Comparison of ENCODE assay signal across 23 cellular contexts in the genomic region with DNA sequence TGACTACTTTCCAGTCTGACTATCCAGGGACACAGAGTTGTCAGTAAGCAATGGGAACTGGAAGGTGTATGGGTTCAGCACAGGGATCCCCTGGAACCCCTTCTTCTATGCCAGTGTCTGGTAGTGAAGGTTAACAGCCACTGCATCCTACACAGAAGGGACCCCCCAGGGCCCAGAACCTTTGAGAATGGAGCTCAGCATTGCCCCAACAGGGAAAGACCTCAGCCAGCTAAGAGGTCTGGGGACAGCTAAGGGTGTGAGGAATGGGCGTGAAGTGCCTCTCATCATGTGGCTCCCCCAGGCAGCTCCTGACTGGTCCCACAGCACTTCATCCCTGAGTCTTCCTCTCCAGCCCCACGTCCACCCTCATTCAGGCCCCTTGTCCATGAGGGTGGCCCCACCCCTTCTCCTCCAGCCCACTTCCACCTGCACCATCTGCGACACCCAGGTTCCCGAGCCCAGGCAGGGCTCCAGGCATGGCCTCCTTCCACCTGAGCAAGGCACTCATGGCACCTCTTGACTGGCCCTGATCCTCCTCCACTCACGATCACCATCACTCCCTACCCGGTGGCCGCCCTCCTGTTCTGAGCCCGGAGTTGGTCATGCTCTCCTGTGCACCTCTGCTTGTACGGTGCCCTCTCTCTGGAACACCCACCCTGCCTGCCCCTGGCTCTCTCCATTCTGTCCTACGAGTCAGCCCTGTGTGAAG.
DNase-seq lines count a peak whose midpoint lies in the region; ATAC-seq, FAIRE-seq and TF ChIP-seq lines count a peak whose summit lies in the region.
"Had no signal": no experiment of that assay in that cellular context is flagged by ENCODE, and none has a peak within 500 bp of the region (broad histone marks: within the 10 kb centered on the region; RNA-seq: fewer than 3 reads in every experiment).

No MANE protein-coding gene starts in this region.

- H3K4me3 ChIP-seq in BLaER1 treated with 17β-estradiol and CSF1 and Interleukin-3, amounts not matched to agents 10 nM and 100 nM, result no peak overlapping the region
- no peak overlapping the region for H3K4me3 ChIP-seq in WERI-Rb-1 (ENCODE audit: low read depth, low read length)
- no peak overlapping the region for H3K4me3 ChIP-seq in HepG2 (replicated peaks in 1 of 3; ENCODE audit: insufficient read depth in 1 of 3, low read depth in 2 of 3, low read length in 3 of 3)
- H3K4me3 ChIP-seq: colonic mucosa, esophagus muscularis mucosa, GM23248, mucosa of descending colon, uterus had no signal

- FAIRE-seq in HepG2 (lab: Jason Lieb, UNC), result no peak
- no peak for FAIRE-seq in HTR-8/SVneo (lab: Jason Lieb, UNC)
- FAIRE-seq: G401.6 had no signal

- peaks cover 0 to 36% (median 0%) of the 10 kb centered on the region in 11 experiments; a peak in 6 of 22 replicates for H4K20me1 ChIP-seq in BLaER1 treated with 17β-estradiol and CSF1 and Interleukin-3, amounts not matched to agents 10 nM and 100 nM
- H4K20me1 ChIP-seq in HepG2 (ENCODE audit: insufficient read depth, low read length), result no peaks in the 10 kb centered on the region

- no peaks in the 10 kb centered on the region for H3K36me3 Mint-ChIP-seq in stimulated activated effector memory CD8-positive, alpha-beta T cell treated with anti-CD3 and anti-CD28 coated beads, Interleukin-12 subunit alpha, Interleukin-12 subunit beta, amount 100 ng/mL, for 72 hours
- no peaks in the 10 kb centered on the region for H3K36me3 Mint-ChIP-seq in activated CD4-positive, alpha-beta T cell treated with anti-CD3 and anti-CD28 coated beads for 36 hours (ENCODE audit: low read depth)
- H3K36me3 Mint-ChIP-seq: CD4-positive, CD25-positive, alpha-beta regulatory T cell had no signal

- intact Hi-C loops in HepG2 (cut with micrococcal nuclease; ENCODE audit: unreplicated experiment), result loop anchor here (5.0 kb wide), 1 partner anchor 183 kb away; no protein-coding TSS in a partner anchor
- intact Hi-C loops in activated CD4-positive, alpha-beta T cell treated with anti-CD3 and anti-CD28 coated beads for 36 hours (cut with DNase I, micrococcal nuclease), result loop anchor here in 1 of 2 experiments (5.0 kb wide), 2 partner anchors 78 to 93 kb away; a partner anchor contains a TSS

- H3K27me3 Mint-ChIP-seq in activated CD4-positive, alpha-beta T cell treated with anti-CD3 and anti-CD28 coated beads for 36 hours, result no peaks in the 10 kb centered on the region
- H3K27me3 Mint-ChIP-seq: CD4-positive, CD25-positive, alpha-beta regulatory T cell; progenitor cell of endocrine pancreas had no signal

- TF ChIP-seq POLR2A in HepG2 (IDR thresholded peaks at IDR 0.05; ENCODE audit: insufficient read depth in 1 of 2, low read depth in 2 of 2, low read length in 2 of 2), result no peak

- no peak overlapping the region for H3K27ac ChIP-seq in BLaER1 treated with 17β-estradiol and CSF1 and Interleukin-3, amounts not matched to agents 10 nM and 100 nM
- H3K27ac ChIP-seq in WERI-Rb-1 (no peak overlapping the region), HepG2 (ENCODE audit: extremely low read length, insufficient read depth, low read length) (no peak overlapping the region)
- H3K27ac ChIP-seq: colonic mucosa, esophagus muscularis mucosa, GM23248, uterus had no signal

- DNase-seq in WERI-Rb-1, result peak; percentile 7
- no peak for DNase-seq in HepG2 (ENCODE audit: low spot score)
- no peak for DNase-seq in stimulated activated effector memory CD8-positive, alpha-beta T cell treated with anti-CD3 and anti-CD28 coated beads, Interleukin-12 subunit alpha, Interleukin-12 subunit beta, amount 100 ng/mL, for 72 hours (ENCODE audit: low spot score in 2 of 2)
- no peak for DNase-seq in HTR-8/SVneo (ENCODE audit: insufficient read length, low spot score)
- DNase-seq in activated CD4-positive, alpha-beta T cell treated with anti-CD3 and anti-CD28 coated beads for 36 hours, result no peak
- DNase-seq: CD4-positive, CD25-positive, alpha-beta regulatory T cell; DMS153; foreskin melanocyte; GM23248; mucosa of descending colon; NCI-H1105 treated with DMSO at 0.1 percent for 48 hours; NCI-H2081; NCI-H345; NCI-H774; nephron progenitor cell had no signal

- H3K9me3 ChIP-seq in BLaER1 treated with 17β-estradiol and CSF1 and Interleukin-3, amounts not matched to agents 10 nM and 100 nM (replicated peaks in 1 of 11), result no peaks in the 10 kb centered on the region
- H3K9me3 ChIP-seq in WERI-Rb-1 (ENCODE audit: severe bottlenecking), result no peaks in the 10 kb centered on the region
- no peaks in the 10 kb centered on the region for H3K9me3 ChIP-seq in HepG2 (ENCODE audit: low read length)
- H3K9me3 ChIP-seq: colonic mucosa, esophagus muscularis mucosa, mucosa of descending colon, uterus had no signal

- H3K9me3 Mint-ChIP-seq in stimulated activated effector memory CD8-positive, alpha-beta T cell treated with anti-CD3 and anti-CD28 coated beads, Interleukin-12 subunit alpha, Interleukin-12 subunit beta, amount 100 ng/mL, for 72 hours, result no peaks in the 10 kb centered on the region
- H3K9me3 Mint-ChIP-seq in activated CD4-positive, alpha-beta T cell treated with anti-CD3 and anti-CD28 coated beads for 36 hours (ENCODE audit: low read depth), result no peaks in the 10 kb centered on the region
- H3K9me3 Mint-ChIP-seq: CD4-positive, CD25-positive, alpha-beta regulatory T cell; nephron progenitor cell; T-helper 2 cell treated with Interferon-gamma antibody and Interleukin-4, amounts not matched to agents 5 μg/mL and 100 μg/mL, for 36 hours had no signal

- no peak overlapping the region for H2AFZ ChIP-seq in HepG2 (ENCODE audit: low read length)
- H2AFZ ChIP-seq: GM23248 had no signal

- H3K79me2 ChIP-seq in HepG2 (ENCODE audit: insufficient read depth, low read length), result no peaks in the 10 kb centered on the region

- no peak overlapping the region for H3K4me3 Mint-ChIP-seq in stimulated activated effector memory CD8-positive, alpha-beta T cell treated with anti-CD3 and anti-CD28 coated beads, Interleukin-12 subunit alpha, Interleukin-12 subunit beta, amount 100 ng/mL, for 72 hours
- no peak overlapping the region for H3K4me3 Mint-ChIP-seq in activated CD4-positive, alpha-beta T cell treated with anti-CD3 and anti-CD28 coated beads for 36 hours
- H3K4me3 Mint-ChIP-seq: CD4-positive, CD25-positive, alpha-beta regulatory T cell; nephron progenitor cell; T-helper 2 cell treated with Interferon-gamma antibody and Interleukin-4, amounts not matched to agents 5 μg/mL and 100 μg/mL, for 36 hours had no signal

- no peaks in the 10 kb centered on the region; a peak in 1 of 22 replicates for H3K36me3 ChIP-seq in BLaER1 treated with 17β-estradiol and CSF1 and Interleukin-3, amounts not matched to agents 10 nM and 100 nM
- no peaks in the 10 kb centered on the region for H3K36me3 ChIP-seq in WERI-Rb-1
- peaks cover 4 to 12% of the 10 kb centered on the region in 2 experiments; a peak in 3 of 5 replicates for H3K36me3 ChIP-seq in HepG2 (replicated peaks in 1 of 2; ENCODE audit: control insufficient read depth in 1 of 2, insufficient read depth in 2 of 2, low read length in 2 of 2)
- H3K36me3 ChIP-seq: colonic mucosa, uterus had no signal

- CTCF ChIA-PET in HepG2 (lab: Yijun Ruan, JAX; ENCODE audit: low intra/inter-chr PET ratio, low total read pairs), result interaction anchor here (2.2 to 2.5 kb wide), 2 partner anchors 170 to 183 kb away, joined by 10 to 16 read pairs; no protein-coding TSS in a partner anchor
- CTCF ChIA-PET in activated CD4-positive, alpha-beta T cell treated with anti-CD3 and anti-CD28 coated beads for 36 hours (lab: Charles Lee), result interaction anchor here (0.5 to 6.7 kb wide), 4 partner anchors 70 to 183 kb away, joined by 3 to 57 read pairs (median 3); no protein-coding TSS in a partner anchor

- no TSS peak for BruUV-seq in HepG2 (replicated peaks; lab: Mats Ljungman, UMichigan)

- TF ChIP-seq CTCF in WERI-Rb-1 (IDR thresholded peaks at IDR 0.05; ENCODE audit: low read depth, low read length) (no peak), HepG2 (CRISPR knock-in tag; IDR thresholded peaks at IDR 0.05) (no peak)

- peak overlapping the region; percentile 23 for H3K27ac Mint-ChIP-seq in stimulated activated effector memory CD8-positive, alpha-beta T cell treated with anti-CD3 and anti-CD28 coated beads, Interleukin-12 subunit alpha, Interleukin-12 subunit beta, amount 100 ng/mL, for 72 hours
- no peak overlapping the region for H3K27ac Mint-ChIP-seq in activated CD4-positive, alpha-beta T cell treated with anti-CD3 and anti-CD28 coated beads for 36 hours
- H3K27ac Mint-ChIP-seq: nephron progenitor cell; T-helper 2 cell treated with Interferon-gamma antibody and Interleukin-4, amounts not matched to agents 5 μg/mL and 100 μg/mL, for 36 hours had no signal

- no peak overlapping the region for H3K9ac ChIP-seq in BLaER1 treated with 17β-estradiol and CSF1 and Interleukin-3, amounts not matched to agents 10 nM and 100 nM
- H3K9ac ChIP-seq in HepG2 (ENCODE audit: insufficient read depth, low read depth, low read length), result no peak overlapping the region
- H3K9ac ChIP-seq: GM23248 had no signal

- peak overlapping the region in 6 of 11 experiments; percentile 4 to 57 (median 24); a peak in 8 of 22 replicates for H3K4me2 ChIP-seq in BLaER1 treated with 17β-estradiol and CSF1 and Interleukin-3, amounts not matched to agents 10 nM and 100 nM
- H3K4me2 ChIP-seq in HepG2 (ENCODE audit: low read depth, low read length), result no peak overlapping the region

- no peak for ATAC-seq in HepG2
- ATAC-seq in stimulated activated effector memory CD8-positive, alpha-beta T cell treated with anti-CD3 and anti-CD28 coated beads, Interleukin-12 subunit alpha, Interleukin-12 subunit beta, amount 100 ng/mL, for 72 hours, result no peak
- no peak for ATAC-seq in HG02840 (IDR thresholded peaks at IDR 0.05; ENCODE audit: low FRiP score, unreplicated experiment)
- no peak for ATAC-seq in activated CD4-positive, alpha-beta T cell treated with anti-CD3 and anti-CD28 coated beads for 36 hours
- ATAC-seq: mucosa of descending colon had no signal

- H3K27me3 ChIP-seq in BLaER1 treated with 17β-estradiol and CSF1 and Interleukin-3, amounts not matched to agents 10 nM and 100 nM, result no peaks in the 10 kb centered on the region
- no peaks in the 10 kb centered on the region for H3K27me3 ChIP-seq in WERI-Rb-1 (ENCODE audit: insufficient read depth, low read depth, severe bottlenecking)
- H3K27me3 ChIP-seq in HepG2 (ENCODE audit: control insufficient read depth in 1 of 2, insufficient read depth in 2 of 2, low read length in 2 of 2), result no peaks in the 10 kb centered on the region
- H3K27me3 ChIP-seq: colonic mucosa, esophagus muscularis mucosa, uterus had no signal

- no peaks in the 10 kb centered on the region for H3K4me1 Mint-ChIP-seq in stimulated activated effector memory CD8-positive, alpha-beta T cell treated with anti-CD3 and anti-CD28 coated beads, Interleukin-12 subunit alpha, Interleukin-12 subunit beta, amount 100 ng/mL, for 72 hours
- no peaks in the 10 kb centered on the region for H3K4me1 Mint-ChIP-seq in activated CD4-positive, alpha-beta T cell treated with anti-CD3 and anti-CD28 coated beads for 36 hours
- H3K4me1 Mint-ChIP-seq: CD4-positive, CD25-positive, alpha-beta regulatory T cell had no signal

- H3K4me1 ChIP-seq in BLaER1 treated with 17β-estradiol and CSF1 and Interleukin-3, amounts not matched to agents 10 nM and 100 nM, result peaks cover 0 to 36% (median 22%) of the 10 kb centered on the region in 10 experiments; a peak in 14 of 20 replicates
- H3K4me1 ChIP-seq in HepG2 (ENCODE audit: insufficient read depth, low read length), result peaks cover 13% of the 10 kb centered on the region
- H3K4me1 ChIP-seq: colonic mucosa, uterus had no signal

- POLR2A ChIA-PET in HepG2 (lab: Yijun Ruan, JAX), result interaction anchor here (2.3 to 3.2 kb wide), 2 partner anchors 37 to 76 kb away, joined by 7 to 19 read pairs; a partner anchor contains a TSS
- POLR2A ChIA-PET in activated CD4-positive, alpha-beta T cell treated with anti-CD3 and anti-CD28 coated beads for 36 hours (lab: Charles Lee), result no interaction called here

- 95% methylated on average over 10 of the region's 10 CpGs for WGBS in HepG2 (ENCODE audit: low lambda C conversion rate)

- TF ChIP-seq RAD21 in HepG2 (CRISPR knock-in tag; IDR thresholded peaks at IDR 0.05), result no peak

- in situ Hi-C loops in HepG2 (cut with HindIII; ENCODE audit: extremely low pct_ligation_motif_present, low pct_unique_long_range_greater_than_20kb), result loop anchor here (5.0 kb wide), 2 partner anchors 73 to 163 kb away; no protein-coding TSS in a partner anchor

- TF ChIP-seq EP300 in HepG2 (IDR thresholded peaks at IDR 0.05; ENCODE audit: low read depth in 2 of 2, low read length in 2 of 2) (no peak), HepG2 (CRISPR knock-in tag; IDR thresholded peaks at IDR 0.05; ENCODE audit: borderline replicate concordance) (no peak)
